8 cellular contexts compared by ENCODE assay signal in the genomic region with DNA sequence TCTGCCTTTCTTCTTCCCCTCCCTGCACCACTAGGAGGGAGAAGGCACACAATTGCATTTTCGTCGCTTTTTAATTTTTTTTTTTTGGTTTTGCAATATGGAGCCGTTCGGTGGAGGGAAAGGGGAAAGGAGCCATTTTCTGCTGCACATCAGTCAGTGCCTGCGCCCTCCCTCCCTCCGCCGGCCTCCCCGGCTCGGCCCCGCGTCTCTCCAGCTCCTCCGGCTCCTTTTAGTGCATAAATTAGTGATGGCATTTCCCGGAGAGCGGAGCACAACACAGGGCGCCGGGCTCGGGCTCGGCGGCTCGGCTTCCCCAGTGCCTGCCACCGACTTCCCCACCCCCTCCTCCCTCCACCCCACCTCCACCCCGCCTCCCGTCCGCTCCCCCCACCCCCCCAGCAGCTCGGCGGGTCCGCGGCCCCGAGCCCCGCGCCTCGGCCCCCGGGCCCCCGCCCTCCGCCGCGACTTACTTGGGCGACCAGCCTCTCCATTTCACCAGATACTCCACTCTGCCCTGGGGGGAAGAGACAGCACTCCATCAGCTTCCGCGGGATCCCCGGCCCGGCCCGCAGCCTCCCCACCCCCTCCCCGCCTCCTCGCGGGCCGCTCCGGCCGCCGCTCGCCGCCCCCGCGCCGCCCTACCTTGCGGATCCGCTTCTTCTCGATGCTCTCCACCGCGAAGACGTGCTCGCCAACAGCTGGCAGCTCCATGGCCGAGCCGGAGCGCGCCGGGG. TPM values are rescaled to one million over a fixed set of nuclear protein-coding genes. Genes with fewer than 3 reads are reported as not detected.
DNase-seq lines count a peak whose midpoint lies in the region; ATAC-seq and TF ChIP-seq lines count a peak whose summit lies in the region.

No MANE protein-coding gene starts in this region.

- no peaks in the 10 kb centered on the region for H3K36me3 ChIP-seq in ovary

- no peak for TF ChIP-seq CTCF in glutamatergic neuron (IDR thresholded peaks at IDR 0.05; ENCODE audit: partially characterized antibody, unreplicated experiment)
- peak in 1 of 3 donors; percentile 20 for TF ChIP-seq CTCF in ovary (IDR thresholded peaks at IDR 0.05)

- peak overlapping the region; percentile 80 for H3K27ac Mint-ChIP-seq in activated naive CD8-positive, alpha-beta T cell
- no peak overlapping the region for H3K27ac Mint-ChIP-seq in glutamatergic neuron (ENCODE audit: unreplicated experiment)

- WGBS in ovary, 3 donors, result 1% methylated on average over 29 to 64 of the region's 67 CpGs

- peak overlapping the region; percentile 63 for H3K4me3 ChIP-seq in ovary

- peaks cover 3% of the 10 kb centered on the region for H3K27me3 Mint-ChIP-seq in activated naive CD8-positive, alpha-beta T cell
- H3K27me3 Mint-ChIP-seq in glutamatergic neuron (ENCODE audit: unreplicated experiment), result peaks cover 18% of the 10 kb centered on the region

- TF ChIP-seq POLR2A in ovary (IDR thresholded peaks at IDR 0.05), result peak; percentile 23

- DNase-seq in Ammon's horn (ENCODE audit: low spot score) (peak; percentile 76), RPMI7951 (ENCODE audit: low read depth) (peak; percentile 59), glutamatergic neuron (peak; percentile 79), ovary (peak; percentile 41 to 73 (median 60)), posterior vena cava (ENCODE audit: low spot score) (no peak)

- no peaks in the 10 kb centered on the region for H3K9me3 Mint-ChIP-seq in activated naive CD8-positive, alpha-beta T cell (ENCODE audit: low read depth)
- H3K9me3 Mint-ChIP-seq in glutamatergic neuron (ENCODE audit: unreplicated experiment), result peaks cover 5% of the 10 kb centered on the region

- intact Hi-C loops in ovary (cut with DNase I) (no loop called here), posterior vena cava (cut with DNase I) (loop anchor here in 1 of 2 donors (5.0 kb wide), 1 partner anchor 41 kb away; the partner anchor contains the start of gene CBX8)

- H3K4me3 Mint-ChIP-seq in activated naive CD8-positive, alpha-beta T cell, result peak overlapping the region; percentile 89
- H3K4me3 Mint-ChIP-seq in glutamatergic neuron (ENCODE audit: unreplicated experiment), result peak overlapping the region; percentile 93

- peaks cover 21% of the 10 kb centered on the region for H3K4me1 ChIP-seq in ovary (ENCODE audit: insufficient read depth)

- ATAC-seq in GM19035 (IDR thresholded peaks at IDR 0.05; ENCODE audit: unreplicated experiment) (peak; percentile 23), HG03460 (IDR thresholded peaks at IDR 0.05; ENCODE audit: unreplicated experiment) (peak; percentile 10)

- H3K9me3 ChIP-seq in ovary, result no peaks in the 10 kb centered on the region

- H3K27me3 ChIP-seq in ovary, result no peaks in the 10 kb centered on the region

- peaks cover 3% of the 10 kb centered on the region for H3K36me3 Mint-ChIP-seq in activated naive CD8-positive, alpha-beta T cell
- no peaks in the 10 kb centered on the region for H3K36me3 Mint-ChIP-seq in glutamatergic neuron (ENCODE audit: unreplicated experiment)

- peaks cover 40% of the 10 kb centered on the region for H3K4me1 Mint-ChIP-seq in activated naive CD8-positive, alpha-beta T cell (ENCODE audit: low read depth)
- peaks cover 9% of the 10 kb centered on the region for H3K4me1 Mint-ChIP-seq in glutamatergic neuron (ENCODE audit: low read depth, unreplicated experiment)

- TF ChIP-seq EP300 in ovary (IDR thresholded peaks at IDR 0.05), result no peak

- peak overlapping the region; percentile 87 to 92 for H3K27ac ChIP-seq in ovary

RNA-seq across cellular contexts. Expression of gene CBX4, which starts 0.5 kb away (rescaled TPM):
- 10.8 and 11.8 TPM in 2 replicates for total RNA-seq in RPMI7951 (2014; rRNA removed; shearing (Covaris generic))
- total RNA-seq in glutamatergic neuron (ENCODE audit: unreplicated experiment) (19.3 TPM), ovary (10 to 100 TPM in 6 of 7 donors, 1 to 10 TPM in 1; 5.5 to 27.9 (median 16.5) TPM), posterior vena cava (10 to 100 TPM; 11.5 to 14.4 TPM)
- 10 to 100 TPM in 1 of 2 donors, 1 to 10 TPM in 1; 7.8 to 10.7 TPM for polyA plus RNA-seq in ovary

RNA-seq across cellular contexts. Expression of gene CBX8, which starts 41.8 kb away (rescaled TPM):
- total RNA-seq in RPMI7951 (2014; rRNA removed; shearing (Covaris generic)), result 3.8 and 5.8 TPM in 2 replicates
- total RNA-seq in glutamatergic neuron (ENCODE audit: unreplicated experiment), result 13.8 TPM
- total RNA-seq in ovary, result 1 to 10 TPM in 6 of 7 donors, under 1 TPM in 1; 0.60 to 7.0 (median 3.9) TPM
- polyA plus RNA-seq in ovary, result 1 to 10 TPM; 1.1 to 3.2 TPM
- total RNA-seq in posterior vena cava, result 1 to 10 TPM; 4.4 to 5.1 TPM
